ENCODE assay signal across 13 cellular contexts in the genomic region with DNA sequence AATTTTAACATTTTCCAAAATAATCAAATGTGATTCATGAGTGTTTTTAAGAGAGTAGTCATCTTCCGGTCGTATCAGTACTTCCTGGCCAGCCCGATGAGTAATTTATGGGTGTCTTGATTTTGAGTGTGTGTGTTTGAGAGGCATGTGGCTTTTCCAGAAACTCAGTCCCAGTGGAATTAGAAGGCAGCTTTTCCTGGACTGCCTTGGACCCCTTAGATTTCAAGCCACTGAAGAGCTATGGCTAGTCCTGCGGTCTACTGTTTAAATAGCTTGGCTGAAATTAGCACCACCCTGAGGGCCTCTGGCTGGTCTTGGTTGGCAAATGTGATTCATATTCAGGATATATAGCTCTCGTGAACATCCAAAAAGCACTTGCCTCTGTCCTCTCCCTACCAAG. TPM values are rescaled to one million over a fixed set of nuclear protein-coding genes. Genes with fewer than 3 reads are reported as not detected.
DNase-seq lines count a peak whose midpoint lies in the region; ATAC-seq and TF ChIP-seq lines count a peak whose summit lies in the region.
"Had no signal": no experiment of that assay in that cellular context is flagged by ENCODE, and none has a peak within 500 bp of the region (broad histone marks: within the 10 kb centered on the region; RNA-seq: fewer than 3 reads in every experiment).

No MANE protein-coding gene starts in this region.

- DNase-seq in AG20443 (ENCODE audit: low spot score) (peak; percentile 56), LHCN-M2 (ENCODE audit: low read depth) (peak; percentile 81), cardiac fibroblast (ENCODE audit: low read depth in 2 of 2) (peak; percentile 88 to 89), myocyte (ENCODE audit: low read depth) (peak; percentile 69), neural progenitor cell (ENCODE audit: low spot score) (no peak), iPS-NIHi11 (ENCODE audit: low spot score) (no peak)
- DNase-seq: activated naive CD8-positive, alpha-beta T cell treated with anti-CD3 and anti-CD28 coated beads for 36 hours; Calu3; natural killer cell had no signal

- no peak overlapping the region for H3K4me2 ChIP-seq in neural progenitor cell

- H3K27ac Mint-ChIP-seq in neural progenitor cell = no peak overlapping the region
- H3K27ac Mint-ChIP-seq: activated naive CD8-positive, alpha-beta T cell treated with anti-CD3 and anti-CD28 coated beads for 36 hours; endodermal cell; natural killer cell had no signal

- H3K4me1 Mint-ChIP-seq in neural progenitor cell = no peaks in the 10 kb centered on the region
- H3K4me1 Mint-ChIP-seq: activated naive CD8-positive, alpha-beta T cell treated with anti-CD3 and anti-CD28 coated beads for 36 hours; natural killer cell had no signal

- no peak overlapping the region for H2AFZ ChIP-seq in neural progenitor cell (replicated peaks)

- no peaks in the 10 kb centered on the region for H3K9me3 Mint-ChIP-seq in neural progenitor cell
- H3K9me3 Mint-ChIP-seq: natural killer cell had no signal

- no peak overlapping the region for H3K4me3 Mint-ChIP-seq in neural progenitor cell
- H3K4me3 Mint-ChIP-seq: activated naive CD8-positive, alpha-beta T cell treated with anti-CD3 and anti-CD28 coated beads for 36 hours; endodermal cell; natural killer cell had no signal

- no peak for ATAC-seq in GM18870 (IDR thresholded peaks at IDR 0.05; ENCODE audit: unreplicated experiment)
- ATAC-seq in HG03045 (IDR thresholded peaks at IDR 0.05; ENCODE audit: unreplicated experiment) = no peak
- ATAC-seq: natural killer cell had no signal

- H3K27me3 Mint-ChIP-seq in neural progenitor cell (ENCODE audit: insufficient read depth, low read depth) = no peaks in the 10 kb centered on the region
- H3K27me3 Mint-ChIP-seq: activated naive CD8-positive, alpha-beta T cell treated with anti-CD3 and anti-CD28 coated beads for 36 hours had no signal

- no peaks in the 10 kb centered on the region for H3K9me3 ChIP-seq in neural progenitor cell (ENCODE audit: low read depth)

- no peak overlapping the region for H3K27ac ChIP-seq in neural progenitor cell
- H3K27ac ChIP-seq: SK-N-MC had no signal

- peaks cover 60% of the 10 kb centered on the region for H3K36me3 Mint-ChIP-seq in neural progenitor cell
- H3K36me3 Mint-ChIP-seq: natural killer cell had no signal

- no peak overlapping the region for H3K9ac ChIP-seq in neural progenitor cell

- H3F3A ChIP-seq in neural progenitor cell (ENCODE audit: low read depth) = no peaks in the 10 kb centered on the region

- no peaks in the 10 kb centered on the region for H3K4me1 ChIP-seq in neural progenitor cell

- no peaks in the 10 kb centered on the region for H3K27me3 ChIP-seq in neural progenitor cell

- H4K20me1 ChIP-seq in neural progenitor cell (ENCODE audit: low read depth) = no peaks in the 10 kb centered on the region

- no peaks in the 10 kb centered on the region for H3K79me2 ChIP-seq in neural progenitor cell (ENCODE audit: low read depth)

- no peak for TF ChIP-seq CTCF in cardiac fibroblast (IDR thresholded peaks at IDR 0.05; ENCODE audit: low read depth, low read length)
- TF ChIP-seq CTCF in neural progenitor cell (IDR thresholded peaks at IDR 0.05) = no peak

- H3K4me3 ChIP-seq in cardiac fibroblast (replicated peaks in 1 of 2; ENCODE audit: low read depth in 2 of 2, low read length in 2 of 2) (no peak overlapping the region), neural progenitor cell (no peak overlapping the region)
- H3K4me3 ChIP-seq: SK-N-MC had no signal

- H3K36me3 ChIP-seq in neural progenitor cell = no peaks in the 10 kb centered on the region

RNA-seq across cellular contexts. Expression of gene HK2, which starts 59.4 kb away (rescaled TPM):
- 8.5 and 9.8 TPM in 2 replicates for total RNA-seq in LHCN-M2 (2014; rRNA removed)
- polyA plus RNA-seq in LHCN-M2 (2012) = 8.1 TPM
- 7.0 and 8.3 TPM in 2 replicates for total RNA-seq in myocyte
- 9.1 TPM for polyA plus RNA-seq in myocyte (2012)
- 61.8 and 72.1 TPM in 2 replicates for total RNA-seq in neural progenitor cell (ENCODE audit: low replicate concordance)

Comparison
In these comparisons a context has a peak if more than half of its experiments do, and no peak if none do; other contexts are left out.
1. DNase-seq: peak in AG20443 (single experiment), LHCN-M2 (single experiment), cardiac fibroblast (2 of 2) and myocyte (single experiment); none in neural progenitor cell (single experiment) and iPS-NIHi11 (single experiment).